Comparison of ENCODE assay signal across 10 cellular contexts in the genomic region with DNA sequence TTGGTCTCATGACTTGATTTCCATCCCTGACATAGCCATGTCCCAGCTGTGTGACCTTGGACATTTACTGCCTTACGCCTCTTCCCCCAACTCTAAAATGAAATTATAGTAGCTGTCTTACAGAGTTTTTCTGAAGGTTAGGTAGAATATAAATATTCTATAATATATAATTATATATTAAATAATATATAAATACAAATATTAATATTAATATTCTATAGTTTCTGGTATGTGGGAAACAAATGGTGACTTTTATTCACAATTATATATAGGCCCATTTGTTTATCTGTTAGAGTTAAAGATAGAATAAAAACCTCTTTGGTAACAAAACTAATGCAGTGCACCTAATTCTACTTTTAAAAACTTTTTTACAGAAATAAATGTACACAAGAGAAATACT. TPM values are rescaled to one million over a fixed set of nuclear protein-coding genes. Genes with fewer than 3 reads are reported as not detected.
A peak's percentile ranks its signal among the peaks of the same experiment; 100 is the strongest.
DNase-seq lines count a peak whose midpoint lies in the region; ATAC-seq, FAIRE-seq and TF ChIP-seq lines count a peak whose summit lies in the region.
"Had no signal": no experiment of that assay in that cellular context is flagged by ENCODE, and none has a peak within 500 bp of the region (broad histone marks: within the 10 kb centered on the region; RNA-seq: fewer than 3 reads in every experiment).

No MANE protein-coding gene starts in this region.

- H3K9me3 Mint-ChIP-seq in Calu3 (ENCODE audit: low read depth, unreplicated experiment), result no peaks in the 10 kb centered on the region
- no peaks in the 10 kb centered on the region for H3K9me3 Mint-ChIP-seq in activated naive CD8-positive, alpha-beta T cell (ENCODE audit: low read depth)
- H3K9me3 Mint-ChIP-seq in mesothelial cell of epicardium, result no peaks in the 10 kb centered on the region

- H3K9ac ChIP-seq in HUES64 (ENCODE audit: low read depth, low read length), result no peak overlapping the region

- no peaks in the 10 kb centered on the region for H3K4me1 Mint-ChIP-seq in Calu3 (ENCODE audit: low read depth, unreplicated experiment)
- peaks cover 13% of the 10 kb centered on the region for H3K4me1 Mint-ChIP-seq in activated naive CD8-positive, alpha-beta T cell (ENCODE audit: low read depth)
- peaks cover 16% of the 10 kb centered on the region for H3K4me1 Mint-ChIP-seq in mesothelial cell of epicardium

- no CpG with 5 or more reads among the region's 1 CpG for WGBS in HUES64

- DNase-seq in Calu3 (no peak), mesothelial cell of epicardium (ENCODE audit: low spot score in 2 of 2, unreplicated experiment in 2 of 2) (no peak), GM20000 (ENCODE audit: low spot score) (no peak), left ventricle myocardium superior (no peak), HTR-8/SVneo (ENCODE audit: insufficient read length, low spot score) (no peak)
- DNase-seq: aorta, NCI-H526 had no signal

- H3K4me3 ChIP-seq in HUES64 (ENCODE audit: low read length), result peak overlapping the region; percentile 75

- intact Hi-C loops in Calu3 (cut with micrococcal nuclease; ENCODE audit: unreplicated experiment) (loop anchor here (5.0 kb wide), 3 partner anchors 43 to 87 kb away; no protein-coding TSS in a partner anchor), left ventricle myocardium superior (cut with micrococcal nuclease) (loop anchor here (5.0 kb wide), 1 partner anchor 48 kb away; no protein-coding TSS in a partner anchor)

- TF ChIP-seq CTCF in Calu3 (IDR thresholded peaks at IDR 0.05; ENCODE audit: unreplicated experiment) (no peak), mesothelial cell of epicardium (IDR thresholded peaks at IDR 0.05; ENCODE audit: unreplicated experiment) (no peak), GM20000 (IDR thresholded peaks at IDR 0.05; ENCODE audit: extremely low read depth, missing control alignments) (no peak)

- no peaks in the 10 kb centered on the region for H3K27me3 ChIP-seq in HUES64 (ENCODE audit: insufficient read depth, low read length)

- H3K4me3 Mint-ChIP-seq in Calu3 (ENCODE audit: low read depth, unreplicated experiment), result peak overlapping the region; percentile 81
- peak overlapping the region; percentile 98 for H3K4me3 Mint-ChIP-seq in activated naive CD8-positive, alpha-beta T cell
- H3K4me3 Mint-ChIP-seq in mesothelial cell of epicardium, result peak overlapping the region; percentile 20

- no peak for FAIRE-seq in HTR-8/SVneo (lab: Jason Lieb, UNC)

- H3K27me3 Mint-ChIP-seq in Calu3 (ENCODE audit: unreplicated experiment), result no peaks in the 10 kb centered on the region
- no peaks in the 10 kb centered on the region for H3K27me3 Mint-ChIP-seq in activated naive CD8-positive, alpha-beta T cell
- H3K27me3 Mint-ChIP-seq in mesothelial cell of epicardium (ENCODE audit: low read depth), result no peaks in the 10 kb centered on the region

- H3K27ac ChIP-seq in HUES64 (ENCODE audit: low read depth, low read length), result no peak overlapping the region

- ATAC-seq in GM21360 (IDR thresholded peaks at IDR 0.05; ENCODE audit: unreplicated experiment) (no peak), left ventricle myocardium superior (no peak)

- CTCF ChIA-PET in Calu3 (lab: Charles Lee), result interaction anchor here (0.6 to 0.7 kb wide), 2 partner anchors 12 to 87 kb away, joined by 4 to 5 read pairs; no protein-coding TSS in a partner anchor

- no peak overlapping the region for H3K27ac Mint-ChIP-seq in Calu3 (ENCODE audit: unreplicated experiment)
- H3K27ac Mint-ChIP-seq in activated naive CD8-positive, alpha-beta T cell, result no peak overlapping the region
- H3K27ac Mint-ChIP-seq in mesothelial cell of epicardium, result no peak overlapping the region

- no TSS peak for BruUV-seq in Calu3 (replicated peaks; lab: Mats Ljungman, UMichigan)

- H3K9me3 ChIP-seq in HUES64 (ENCODE audit: insufficient read depth, low read depth, low read length), result no peaks in the 10 kb centered on the region

- H3K36me3 Mint-ChIP-seq in Calu3 (ENCODE audit: insufficient read depth, unreplicated experiment) (peaks cover 38% of the 10 kb centered on the region), mesothelial cell of epicardium (peaks cover 10% of the 10 kb centered on the region)
- H3K36me3 Mint-ChIP-seq in activated naive CD8-positive, alpha-beta T cell, result peaks cover 5% of the 10 kb centered on the region

- H3K4me1 ChIP-seq in HUES64 (ENCODE audit: insufficient read depth, low read length), result peaks cover 21% of the 10 kb centered on the region

- peaks cover 38% of the 10 kb centered on the region for H3K36me3 ChIP-seq in HUES64 (ENCODE audit: insufficient read depth, low read length)

RNA-seq across cellular contexts. Expression of a gene that starts 1.7 kb away (rescaled TPM):
- total RNA-seq in Calu3 (2022) (55.6 and 62.4 TPM in 2 replicates), mesothelial cell of epicardium (29.4 to 31.6 TPM (median 29.8 TPM) in 3 replicates), left ventricle myocardium superior (6.1 TPM)
- polyA plus RNA-seq in HUES64 (2013, experiment 1 of 2), result 64.0 TPM
- 53.8 TPM for polyA plus RNA-seq in HUES64 (2013, experiment 2 of 2)

Comparison
In these comparisons a context has a peak if more than half of its experiments do, and no peak if none do; other contexts are left out.
1. H3K4me3 Mint-ChIP-seq: peak in every context shown above with its lines; median percentile 98 in activated naive CD8-positive, alpha-beta T cell; 81 in Calu3; 20 in mesothelial cell of epicardium.